15 cellular contexts compared by ENCODE assay signal in the genomic region with DNA sequence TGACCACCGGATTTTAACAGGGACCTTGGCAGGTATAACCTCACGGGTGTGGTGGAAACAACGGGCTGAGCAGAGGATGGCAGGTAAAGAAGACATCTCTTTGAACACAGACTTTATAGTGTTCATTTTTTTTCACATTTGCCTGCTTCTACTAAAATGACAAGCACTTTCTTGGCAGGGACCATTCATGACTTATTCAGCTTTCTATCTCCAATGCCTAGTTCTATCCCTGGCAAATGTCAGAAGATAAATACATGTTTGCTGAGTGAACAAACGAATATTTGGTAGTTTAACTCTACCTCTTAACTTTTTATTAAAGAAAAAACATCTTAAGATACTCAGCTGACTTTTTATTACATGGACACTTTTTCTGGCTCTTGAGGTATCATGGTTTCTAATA.
"Had no signal": no experiment of that assay in that cellular context is flagged by ENCODE, and none has a peak within 500 bp of the region (broad histone marks: within the 10 kb centered on the region; RNA-seq: fewer than 3 reads in every experiment).

No MANE protein-coding gene starts in this region.

- H3K9me3 ChIP-seq: ascending aorta, ovary, tibial nerve, vagina had no signal

- H3K27me3 ChIP-seq: ascending aorta, ovary, tibial nerve, vagina had no signal

- H3K36me3 ChIP-seq: ascending aorta, ovary, tibial nerve, vagina had no signal

- H3K27ac Mint-ChIP-seq: activated CD8-positive, alpha-beta T cell treated with anti-CD3 and anti-CD28 coated beads for 36 hours; activated naive CD8-positive, alpha-beta T cell treated with anti-CD3 and anti-CD28 coated beads, Interleukin-2, amount 50 U/mL, for 24 hours; WTC11 had no signal

- FAIRE-seq: endometrium, keratinocyte had no signal

- H3K27me3 Mint-ChIP-seq: activated CD8-positive, alpha-beta T cell treated with anti-CD3 and anti-CD28 coated beads for 36 hours; activated naive CD8-positive, alpha-beta T cell treated with anti-CD3 and anti-CD28 coated beads, Interleukin-2, amount 50 U/mL, for 24 hours had no signal

- H3K4me3 ChIP-seq: ovary, tibial nerve, vagina had no signal

- H3K4me3 Mint-ChIP-seq: activated CD8-positive, alpha-beta T cell treated with anti-CD3 and anti-CD28 coated beads for 36 hours; activated naive CD8-positive, alpha-beta T cell treated with anti-CD3 and anti-CD28 coated beads, Interleukin-2, amount 50 U/mL, for 24 hours; neural crest cell; T-helper 1 cell treated with Interleukin-12 subunit alpha and Interleukin-12 subunit beta and Interleukin-4 antibody, amounts not matched to agents 30 μg/mL and 1 μg/mL, for 36 hours; WTC11 had no signal

- DNase-seq: activated CD4-positive, alpha-beta T cell treated with anti-CD3 and anti-CD28 coated beads for 4 hours; activated CD8-positive, alpha-beta T cell treated with anti-CD3 and anti-CD28 coated beads for 36 hours; activated naive CD4-positive, alpha-beta T cell; activated naive CD8-positive, alpha-beta T cell treated with anti-CD3 and anti-CD28 coated beads, Interleukin-2, amount 50 U/mL, for 24 hours; hippocampal formation; ovary; stimulated activated CD4-positive, alpha-beta T cell treated with anti-CD3 and anti-CD28 coated beads, Interleukin-1b, Interleukin-23, amount 100 ng/mL, for 48 hours had no signal

- H3K9me3 Mint-ChIP-seq: activated CD8-positive, alpha-beta T cell treated with anti-CD3 and anti-CD28 coated beads for 36 hours; activated naive CD8-positive, alpha-beta T cell treated with anti-CD3 and anti-CD28 coated beads, Interleukin-2, amount 50 U/mL, for 24 hours; T-helper 1 cell treated with Interleukin-12 subunit alpha and Interleukin-12 subunit beta and Interleukin-4 antibody, amounts not matched to agents 30 μg/mL and 1 μg/mL, for 36 hours had no signal

- H3K27ac ChIP-seq: ovary, tibial nerve, vagina had no signal
